1 cellular context compared by ENCODE assay signal in genomic region chr7:78019457-78020130, GRCh38.
TF ChIP-seq lines count a peak whose summit lies in the region.

No MANE protein-coding gene starts in this region.

TF ChIP-seq in HepG2, 621 proteins besides CTCF, POLR2A, EP300 and RAD21 (continued from another document and continues in another):
- TF ChIP-seq, protein P1, sequence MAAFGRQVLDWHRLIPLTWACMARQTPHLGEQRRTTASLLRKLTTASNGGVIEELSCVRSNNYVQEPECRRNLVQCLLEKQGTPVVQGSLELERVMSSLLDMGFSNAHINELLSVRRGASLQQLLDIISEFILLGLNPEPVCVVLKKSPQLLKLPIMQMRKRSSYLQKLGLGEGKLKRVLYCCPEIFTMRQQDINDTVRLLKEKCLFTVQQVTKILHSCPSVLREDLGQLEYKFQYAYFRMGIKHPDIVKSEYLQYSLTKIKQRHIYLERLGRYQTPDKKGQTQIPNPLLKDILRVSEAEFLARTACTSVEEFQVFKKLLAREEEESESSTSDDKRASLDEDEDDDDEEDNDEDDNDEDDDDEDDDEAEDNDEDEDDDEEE (CRISPR knock-in tag; IDR thresholded peaks at IDR 0.05): no peak
- TF ChIP-seq, protein P2, sequence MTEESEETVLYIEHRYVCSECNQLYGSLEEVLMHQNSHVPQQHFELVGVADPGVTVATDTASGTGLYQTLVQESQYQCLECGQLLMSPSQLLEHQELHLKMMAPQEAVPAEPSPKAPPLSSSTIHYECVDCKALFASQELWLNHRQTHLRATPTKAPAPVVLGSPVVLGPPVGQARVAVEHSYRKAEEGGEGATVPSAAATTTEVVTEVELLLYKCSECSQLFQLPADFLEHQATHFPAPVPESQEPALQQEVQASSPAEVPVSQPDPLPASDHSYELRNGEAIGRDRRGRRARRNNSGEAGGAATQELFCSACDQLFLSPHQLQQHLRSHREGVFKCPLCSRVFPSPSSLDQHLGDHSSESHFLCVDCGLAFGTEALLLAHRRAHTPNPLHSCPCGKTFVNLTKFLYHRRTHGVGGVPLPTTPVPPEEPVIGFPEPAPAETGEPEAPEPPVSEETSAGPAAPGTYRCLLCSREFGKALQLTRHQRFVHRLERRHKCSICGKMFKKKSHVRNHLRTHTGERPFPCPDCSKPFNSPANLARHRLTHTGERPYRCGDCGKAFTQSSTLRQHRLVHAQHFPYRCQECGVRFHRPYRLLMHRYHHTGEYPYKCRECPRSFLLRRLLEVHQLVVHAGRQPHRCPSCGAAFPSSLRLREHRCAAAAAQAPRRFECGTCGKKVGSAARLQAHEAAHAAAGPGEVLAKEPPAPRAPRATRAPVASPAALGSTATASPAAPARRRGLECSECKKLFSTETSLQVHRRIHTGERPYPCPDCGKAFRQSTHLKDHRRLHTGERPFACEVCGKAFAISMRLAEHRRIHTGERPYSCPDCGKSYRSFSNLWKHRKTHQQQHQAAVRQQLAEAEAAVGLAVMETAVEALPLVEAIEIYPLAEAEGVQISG (CRISPR knock-in tag; IDR thresholded peaks at IDR 0.05): peak; percentile 37
- peak; percentile 61 for TF ChIP-seq HNRNPLL (IDR thresholded peaks at IDR 0.05; ENCODE audit: low read depth, low read length, poor library complexity, severe bottlenecking)
- no peak for TF ChIP-seq ZNF414 (CRISPR knock-in tag; IDR thresholded peaks at IDR 0.05)
- 0 out of 2 replicates have a peak, but pooled peaks have one; percentile 47 for TF ChIP-seq RFX3 (CRISPR knock-in tag; IDR thresholded peaks at IDR 0.05)
- no peak for TF ChIP-seq EHMT2 (IDR thresholded peaks at IDR 0.05; ENCODE audit: borderline replicate concordance, low read depth, low read length)
- TF ChIP-seq PHF8 (CRISPR knock-in tag; IDR thresholded peaks at IDR 0.05): peak; percentile 71
- TF ChIP-seq GABPA (IDR thresholded peaks at IDR 0.05; ENCODE audit: low read depth, low read length): peak; percentile 48
- peak; percentile 68 for TF ChIP-seq GABPA (CRISPR knock-in tag; IDR thresholded peaks at IDR 0.05; ENCODE audit: low read depth)
- TF ChIP-seq DMTF1 (CRISPR knock-in tag; IDR thresholded peaks at IDR 0.05): no peak
- TF ChIP-seq, protein P3, sequence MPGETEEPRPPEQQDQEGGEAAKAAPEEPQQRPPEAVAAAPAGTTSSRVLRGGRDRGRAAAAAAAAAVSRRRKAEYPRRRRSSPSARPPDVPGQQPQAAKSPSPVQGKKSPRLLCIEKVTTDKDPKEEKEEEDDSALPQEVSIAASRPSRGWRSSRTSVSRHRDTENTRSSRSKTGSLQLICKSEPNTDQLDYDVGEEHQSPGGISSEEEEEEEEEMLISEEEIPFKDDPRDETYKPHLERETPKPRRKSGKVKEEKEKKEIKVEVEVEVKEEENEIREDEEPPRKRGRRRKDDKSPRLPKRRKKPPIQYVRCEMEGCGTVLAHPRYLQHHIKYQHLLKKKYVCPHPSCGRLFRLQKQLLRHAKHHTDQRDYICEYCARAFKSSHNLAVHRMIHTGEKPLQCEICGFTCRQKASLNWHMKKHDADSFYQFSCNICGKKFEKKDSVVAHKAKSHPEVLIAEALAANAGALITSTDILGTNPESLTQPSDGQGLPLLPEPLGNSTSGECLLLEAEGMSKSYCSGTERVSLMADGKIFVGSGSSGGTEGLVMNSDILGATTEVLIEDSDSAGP (CRISPR knock-in tag; IDR thresholded peaks at IDR 0.05; ENCODE audit: borderline replicate concordance): 0 out of 2 replicates have a peak, but pooled peaks have one; percentile 44
- TF ChIP-seq SP5 (CRISPR knock-in tag; IDR thresholded peaks at IDR 0.05; ENCODE audit: borderline replicate concordance, low read depth): 0 out of 2 replicates have a peak, but pooled peaks have one; percentile 15
- no peak for TF ChIP-seq KDM4B (CRISPR knock-in tag; IDR thresholded peaks at IDR 0.05)
- TF ChIP-seq SOX6 (IDR thresholded peaks at IDR 0.05): no peak
- no peak for TF ChIP-seq SOX6 (CRISPR knock-in tag; IDR thresholded peaks at IDR 0.05)
- no peak for TF ChIP-seq MAZ (IDR thresholded peaks at IDR 0.05; ENCODE audit: borderline replicate concordance, low read depth, low read length)
- TF ChIP-seq MAZ (CRISPR knock-in tag; IDR thresholded peaks at IDR 0.05; ENCODE audit: low read depth): no peak
- TF ChIP-seq ELF1 (CRISPR knock-in tag; IDR thresholded peaks at IDR 0.05): peak; percentile 31; the same call in 1 of the 2 replicates
- no peak for TF ChIP-seq AKAP8 (CRISPR knock-in tag; IDR thresholded peaks at IDR 0.05)
- TF ChIP-seq RBFOX2 (IDR thresholded peaks at IDR 0.05; ENCODE audit: low read depth, low read length): peak; percentile 63
- 0 out of 2 replicates have a peak, but pooled peaks have one; percentile 24 for TF ChIP-seq HDAC2 (CRISPR knock-in tag; IDR thresholded peaks at IDR 0.05)
- TF ChIP-seq POGK (CRISPR knock-in tag; conservative IDR thresholded peaks at IDR 0.05): no peak
- TF ChIP-seq FLYWCH1 (CRISPR knock-in tag; IDR thresholded peaks at IDR 0.05): no peak
- TF ChIP-seq, protein P4, sequence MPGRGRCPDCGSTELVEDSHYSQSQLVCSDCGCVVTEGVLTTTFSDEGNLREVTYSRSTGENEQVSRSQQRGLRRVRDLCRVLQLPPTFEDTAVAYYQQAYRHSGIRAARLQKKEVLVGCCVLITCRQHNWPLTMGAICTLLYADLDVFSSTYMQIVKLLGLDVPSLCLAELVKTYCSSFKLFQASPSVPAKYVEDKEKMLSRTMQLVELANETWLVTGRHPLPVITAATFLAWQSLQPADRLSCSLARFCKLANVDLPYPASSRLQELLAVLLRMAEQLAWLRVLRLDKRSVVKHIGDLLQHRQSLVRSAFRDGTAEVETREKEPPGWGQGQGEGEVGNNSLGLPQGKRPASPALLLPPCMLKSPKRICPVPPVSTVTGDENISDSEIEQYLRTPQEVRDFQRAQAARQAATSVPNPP (CRISPR knock-in tag; IDR thresholded peaks at IDR 0.05): no peak
- TF ChIP-seq ARID4A (CRISPR knock-in tag; IDR thresholded peaks at IDR 0.05; ENCODE audit: borderline replicate concordance): 0 out of 2 replicates have a peak, but pooled peaks have one; percentile 22
- TF ChIP-seq, protein P5, sequence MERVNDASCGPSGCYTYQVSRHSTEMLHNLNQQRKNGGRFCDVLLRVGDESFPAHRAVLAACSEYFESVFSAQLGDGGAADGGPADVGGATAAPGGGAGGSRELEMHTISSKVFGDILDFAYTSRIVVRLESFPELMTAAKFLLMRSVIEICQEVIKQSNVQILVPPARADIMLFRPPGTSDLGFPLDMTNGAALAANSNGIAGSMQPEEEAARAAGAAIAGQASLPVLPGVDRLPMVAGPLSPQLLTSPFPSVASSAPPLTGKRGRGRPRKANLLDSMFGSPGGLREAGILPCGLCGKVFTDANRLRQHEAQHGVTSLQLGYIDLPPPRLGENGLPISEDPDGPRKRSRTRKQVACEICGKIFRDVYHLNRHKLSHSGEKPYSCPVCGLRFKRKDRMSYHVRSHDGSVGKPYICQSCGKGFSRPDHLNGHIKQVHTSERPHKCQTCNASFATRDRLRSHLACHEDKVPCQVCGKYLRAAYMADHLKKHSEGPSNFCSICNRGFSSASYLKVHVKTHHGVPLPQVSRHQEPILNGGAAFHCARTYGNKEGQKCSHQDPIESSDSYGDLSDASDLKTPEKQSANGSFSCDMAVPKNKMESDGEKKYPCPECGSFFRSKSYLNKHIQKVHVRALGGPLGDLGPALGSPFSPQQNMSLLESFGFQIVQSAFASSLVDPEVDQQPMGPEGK (CRISPR knock-in tag; IDR thresholded peaks at IDR 0.05): peak; percentile 35; the same call in 1 of the 2 replicates
- no peak for TF ChIP-seq ZFP36 (IDR thresholded peaks at IDR 0.05; ENCODE audit: borderline replicate concordance, low read depth, low read length, partially characterized antibody)
- no peak for TF ChIP-seq FOXP4 (CRISPR knock-in tag; IDR thresholded peaks at IDR 0.05)
- TF ChIP-seq, protein P6, sequence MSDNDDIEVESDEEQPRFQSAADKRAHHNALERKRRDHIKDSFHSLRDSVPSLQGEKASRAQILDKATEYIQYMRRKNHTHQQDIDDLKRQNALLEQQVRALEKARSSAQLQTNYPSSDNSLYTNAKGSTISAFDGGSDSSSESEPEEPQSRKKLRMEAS (IDR thresholded peaks at IDR 0.05): peak; percentile 53
- TF ChIP-seq ZFP41 (CRISPR knock-in tag; IDR thresholded peaks at IDR 0.05; ENCODE audit: borderline replicate concordance): no peak
- peak; percentile 65; the same call in 1 of the 2 replicates for TF ChIP-seq UBTF (CRISPR knock-in tag; IDR thresholded peaks at IDR 0.05)
